8 cellular contexts compared by ENCODE assay signal in genomic region chr15:45587861-45588170, GRCh38. TPM values are rescaled to one million over a fixed set of nuclear protein-coding genes. Genes with fewer than 3 reads are reported as not detected.
DNase-seq lines count a peak whose midpoint lies in the region; ATAC-seq, FAIRE-seq and TF ChIP-seq lines count a peak whose summit lies in the region.

No MANE protein-coding gene starts in this region.

- POLR2A ChIA-PET in H1 (lab: Charles Lee; ENCODE audit: partially characterized antibody) = interaction anchor here (0.9 to 3.8 kb wide), 11 partner anchors 9 to 186 kb away, joined by 3 to 31 read pairs (median 6); a partner anchor contains a TSS

- peaks cover 16% of the 10 kb centered on the region for H3K36me3 ChIP-seq in BLaER1
- H3K36me3 ChIP-seq in H1 (ENCODE audit: control insufficient read depth in 2 of 4, insufficient read depth in 4 of 4, low read length in 3 of 4) = no peaks in the 10 kb centered on the region; a peak in 1 of 8 replicates
- H3K36me3 ChIP-seq in neural cell (ENCODE audit: insufficient read depth, low read length) = no peaks in the 10 kb centered on the region

- H3K56ac ChIP-seq in H1 (replicated peaks; ENCODE audit: insufficient read length, low read depth, low read length) = peak overlapping the region; percentile 37

- no peak for ATAC-seq in HG03025 (IDR thresholded peaks at IDR 0.05; ENCODE audit: low FRiP score, unreplicated experiment)
- ATAC-seq in HG03342 (IDR thresholded peaks at IDR 0.05; ENCODE audit: unreplicated experiment) = no peak

- no peak overlapping the region for H3K23ac ChIP-seq in H1 (ENCODE audit: insufficient read length)

- CTCF ChIA-PET in H1 (lab: Charles Lee; ENCODE audit: partially characterized antibody) = interaction anchor here (0.9 to 6.1 kb wide), 7 partner anchors 12 to 420 kb away, joined by 3 to 33 read pairs (median 3); a partner anchor contains a TSS

- no peak for TF ChIP-seq RAD21 in H1 (IDR thresholded peaks at IDR 0.05 in 1 of 2, conservative IDR thresholded peaks at IDR 0.05 in 1 of 2; ENCODE audit: low read depth in 2 of 2, low read length in 2 of 2)
- no peak for TF ChIP-seq RAD21 in neural cell (conservative IDR thresholded peaks at IDR 0.05)

- no peak overlapping the region for H2BK120ac ChIP-seq in H1 (replicated peaks; ENCODE audit: low read depth, low read length)

- H4K8ac ChIP-seq in H1 (ENCODE audit: extremely low read depth, insufficient read depth, low read length) = no peak overlapping the region

- H2BK20ac ChIP-seq in H1 (ENCODE audit: low read length) = no peak overlapping the region

- no peak overlapping the region for H2BK15ac ChIP-seq in H1 (ENCODE audit: low read length)

- peak overlapping the region; percentile 91 for H3K4me2 ChIP-seq in BLaER1
- peak overlapping the region; percentile 87 to 89 for H3K4me2 ChIP-seq in H1 (ENCODE audit: insufficient read depth in 1 of 2, low read depth in 2 of 2, low read length in 2 of 2)
- peak overlapping the region; percentile 97 for H3K4me2 ChIP-seq in neural cell (ENCODE audit: low read length)

- in situ Hi-C loops in GM13977 (cut with MboI; ENCODE audit: low pct_unique_long_range_greater_than_20kb, low sequenced_read_pairs, unreplicated experiment) = no loop called here

- 3% methylated on average over 4 of the region's 4 CpGs; no CpG with 5 or more reads in 1 of the 2 experiments for WGBS in H1 (ENCODE audit: extremely low coverage in 1 of 2, insufficient coverage in 1 of 2, insufficient read length in 1 of 2, insufficient replicate concordance in 2 of 2, low coverage in 1 of 2, low lambda C conversion rate in 2 of 2, missing lambda C conversion rate in 1 of 2), 2 experiments

- H3K79me2 ChIP-seq in H1 (ENCODE audit: control insufficient read depth in 1 of 2, insufficient read depth in 2 of 2, low read length in 2 of 2) (peaks cover 11 to 43% of the 10 kb centered on the region in 2 experiments; a peak in 3 of 4 replicates), neural cell (replicated peaks; ENCODE audit: insufficient read depth, low read length) (peaks cover 57% of the 10 kb centered on the region)

- FAIRE-seq in H1 (lab: Jason Lieb, UNC) = no peak

- H2AFZ ChIP-seq in H1 (ENCODE audit: low read length) = peak overlapping the region; percentile 11; the same call in 1 of the 2 replicates
- peak overlapping the region; percentile 81 for H2AFZ ChIP-seq in neural cell (ENCODE audit: low read depth, low read length)

- H3K79me1 ChIP-seq in H1 (ENCODE audit: low read depth, low read length) = peaks cover 3% of the 10 kb centered on the region; the same call in 1 of the 2 replicates

- H4K20me1 ChIP-seq in BLaER1 = peaks cover 14% of the 10 kb centered on the region
- no peaks in the 10 kb centered on the region for H4K20me1 ChIP-seq in H1 (replicated peaks in 1 of 2; ENCODE audit: control insufficient read depth in 1 of 2, insufficient read depth in 2 of 2, low read length in 2 of 2)
- no peaks in the 10 kb centered on the region for H4K20me1 ChIP-seq in neural cell (ENCODE audit: insufficient read depth)

- H3K9me3 ChIP-seq in BLaER1 = peaks cover 9% of the 10 kb centered on the region; the same call in 1 of the 2 replicates
- no peaks in the 10 kb centered on the region for H3K9me3 ChIP-seq in H1 (ENCODE audit: insufficient read depth in 2 of 2, low read depth in 1 of 2, low read length in 1 of 2)
- H3K9me3 ChIP-seq in neural cell (ENCODE audit: low read length) = no peaks in the 10 kb centered on the region

- no peaks in the 10 kb centered on the region for H3K9me2 ChIP-seq in neural cell (ENCODE audit: insufficient read depth, low read length)

- H3K18ac ChIP-seq in H1 (ENCODE audit: extremely low read depth, low read length) = no peak overlapping the region

- H3K27ac ChIP-seq in BLaER1 (peak overlapping the region; percentile 96), H1 (ENCODE audit: low read depth, low read length) (peak overlapping the region; percentile 98; the same call in 1 of the 2 replicates), neural cell (ENCODE audit: low read length) (peak overlapping the region; percentile 96)

- H4K91ac ChIP-seq in H1 (replicated peaks; ENCODE audit: insufficient read length, low read length) = no peak overlapping the region

- H3K27me3 ChIP-seq in BLaER1 (no peaks in the 10 kb centered on the region), H1 (replicated peaks in 1 of 4; ENCODE audit: control insufficient read depth in 3 of 4, extremely low read depth in 1 of 4, insufficient read depth in 3 of 4, low read length in 3 of 4) (no peaks in the 10 kb centered on the region), neural cell (ENCODE audit: insufficient read depth, low read depth, low read length) (no peaks in the 10 kb centered on the region)

- no peaks in the 10 kb centered on the region for H3F3A ChIP-seq in neural cell (ENCODE audit: insufficient read depth, low read length, poor library complexity, severe bottlenecking)

- TF ChIP-seq CTCF in NB4 (IDR thresholded peaks at IDR 0.05; ENCODE audit: low read depth, low read length) = no peak
- TF ChIP-seq CTCF in H1 (IDR thresholded peaks at IDR 0.05; ENCODE audit: control extremely low read depth in 1 of 3, insufficient read depth in 1 of 3, low read depth in 1 of 3, low read length in 3 of 3) = no peak
- TF ChIP-seq CTCF in neural cell (IDR thresholded peaks at IDR 0.05; ENCODE audit: poor library complexity, severe bottlenecking) = no peak
- no peak for TF ChIP-seq CTCF in GM13977 (IDR thresholded peaks at IDR 0.05; ENCODE audit: extremely low read depth, insufficient read depth, missing control alignments)

- no peak overlapping the region for H3K14ac ChIP-seq in H1 (ENCODE audit: insufficient read length)

- no peak overlapping the region for H4K5ac ChIP-seq in H1 (ENCODE audit: insufficient read length, low read depth, low read length)

- no peak for TF ChIP-seq POLR2A in NB4 (IDR thresholded peaks at IDR 0.05; ENCODE audit: extremely low read depth, insufficient read length)
- no peak for TF ChIP-seq POLR2A in H1 (IDR thresholded peaks at IDR 0.05; ENCODE audit: control extremely low read depth in 1 of 2, low read depth in 2 of 2, low read length in 2 of 2)

- H3K23me2 ChIP-seq in H1 (ENCODE audit: low read depth, low read length) = peaks cover 7% of the 10 kb centered on the region; the same call in 1 of the 2 replicates

- H3K4me1 ChIP-seq in BLaER1 = peaks cover 44% of the 10 kb centered on the region
- H3K4me1 ChIP-seq in H1 (replicated peaks in 1 of 4; ENCODE audit: control insufficient read depth in 3 of 4, insufficient read depth in 4 of 4, low read length in 3 of 4) = peaks cover 3 to 12% (median 7%) of the 10 kb centered on the region in 4 experiments; a peak in 4 of 7 replicates

- H3K4me3 ChIP-seq in BLaER1 (peak overlapping the region; percentile 84), NB4 (ENCODE audit: low read depth, low read length) (peak overlapping the region; percentile 92), H1 (ENCODE audit: extremely low read depth in 1 of 4, insufficient read depth in 2 of 4, low read depth in 3 of 4, low read length in 4 of 4) (peak overlapping the region; percentile 79 to 87 (median 83)), neural cell (ENCODE audit: low read length) (peak overlapping the region; percentile 86)

- DNase-seq in NB4 (ENCODE audit: low read depth) (no peak), H1 (ENCODE audit: low read depth in 1 of 2, low spot score in 2 of 2) (no peak), GM13977 (ENCODE audit: low spot score) (no peak), islet precursor cell (no peak)

- peak overlapping the region; percentile 3; the same call in 1 of the 2 replicates for H2BK12ac ChIP-seq in H1 (ENCODE audit: low read depth, low read length)

- no peak overlapping the region for H2AK5ac ChIP-seq in H1 (ENCODE audit: low read depth, low read length)

- TF ChIP-seq EP300 in H1 (IDR thresholded peaks at IDR 0.05; ENCODE audit: borderline replicate concordance in 1 of 2, low read depth in 2 of 2, low read length in 2 of 2) (no peak), neural cell (conservative IDR thresholded peaks at IDR 0.05; ENCODE audit: poor library complexity, severe bottlenecking) (no peak)

- H3K9ac ChIP-seq in BLaER1 (peak overlapping the region; percentile 92), H1 (replicated peaks in 1 of 4; ENCODE audit: extremely low read depth in 1 of 4, low read depth in 3 of 4, low read length in 3 of 4) (peak overlapping the region; percentile 81 to 98 (median 96)), neural cell (ENCODE audit: low read length) (peak overlapping the region; percentile 99)

- peak overlapping the region; percentile 39 for H3K4ac ChIP-seq in H1 (replicated peaks; ENCODE audit: insufficient read length, low read depth, low read length)

- no peak overlapping the region for H2BK5ac ChIP-seq in H1 (ENCODE audit: low read depth, low read length)

TF ChIP-seq in H1, 55 proteins besides CTCF, POLR2A, EP300 and RAD21:
- TF ChIP-seq TBP (IDR thresholded peaks at IDR 0.05; ENCODE audit: low read depth, low read length) (no peak), SAP30 (IDR thresholded peaks at IDR 0.05; ENCODE audit: insufficient read depth, insufficient replicate concordance, low read length) (peak; percentile 58)

TF ChIP-seq in neural cell, 6 proteins besides CTCF, POLR2A, EP300 and RAD21:
- no peak for TF ChIP-seq SMC3 (conservative IDR thresholded peaks at IDR 0.05; ENCODE audit: poor library complexity)
- TF ChIP-seq MXI1 (conservative IDR thresholded peaks at IDR 0.05; ENCODE audit: poor library complexity, severe bottlenecking) = no peak
TF ChIP-seq in neural cell: peak in this region for 0.

RNA-seq across cellular contexts. Expression of gene BLOC1S6, which starts 0.6 kb away (rescaled TPM):
- total RNA-seq in H1 (2021; fragmentation: NEBNext Ultra II Directional; extraction: Animal tissue kit (Norgen Biotek cat#: 25700)) = 28.7 and 28.8 TPM in 2 replicates
- polyA plus RNA-seq in H1 (2011; rRNA removed) = 3.7 and 4.5 TPM in 2 replicates
- polyA plus RNA-seq in H1 (2011; cell fraction: cytosol; rRNA removed) = 8.2 TPM
- 5.1 TPM for polyA plus RNA-seq in H1 (2011; cell fraction: nucleus; rRNA removed)
- polyA plus RNA-seq in H1 (2012, experiment 1 of 2) = 16.5 to 28.6 TPM (median 20.0 TPM) in 4 replicates
- 1.4 TPM for polyA plus RNA-seq in H1 (2012, experiment 2 of 2)
- 22.2 TPM for polyA plus RNA-seq in H1 (2013, experiment 1 of 2)
- polyA plus RNA-seq in H1 (2013, experiment 2 of 2) = 20.5 TPM
- polyA minus RNA-seq in H1 (2011; rRNA and poly(A)+ RNA removed) = 4.1 and 5.7 TPM in 2 replicates
- 14.5 TPM for polyA minus RNA-seq in H1 (2011; cell fraction: cytosol; rRNA and poly(A)+ RNA removed)
- 19.4 TPM for polyA minus RNA-seq in H1 (2011; cell fraction: nucleus; rRNA and poly(A)+ RNA removed)
- polyA plus RNA-seq in neural cell = 179 and 184 TPM in 2 replicates
- polyA minus RNA-seq in neural cell = 170 and 184 TPM in 2 replicates

RNA-seq across cellular contexts. Expression of gene SQOR, which starts 47.0 kb away (rescaled TPM):
- total RNA-seq in H1 (2021; fragmentation: NEBNext Ultra II Directional; extraction: Animal tissue kit (Norgen Biotek cat#: 25700)) = 0.22 and 0.25 TPM in 2 replicates
- polyA plus RNA-seq in H1 (2011; rRNA removed) = 0.20 and 0.24 TPM in 2 replicates
- 0.17 TPM for polyA plus RNA-seq in H1 (2011; cell fraction: cytosol; rRNA removed)
- polyA plus RNA-seq in H1 (2011; cell fraction: nucleus; rRNA removed) = 0.10 TPM
- 0.27 to 0.47 TPM (median 0.31 TPM) in 3 of 4 replicates, not detected in the other for polyA plus RNA-seq in H1 (2012, experiment 1 of 2)
- polyA plus RNA-seq in H1 (2012, experiment 2 of 2) = not detected
- 0.18 TPM for polyA plus RNA-seq in H1 (2013, experiment 1 of 2)
- 0.24 TPM for polyA plus RNA-seq in H1 (2013, experiment 2 of 2)
- polyA minus RNA-seq in H1 (2011; rRNA and poly(A)+ RNA removed) = 0.15 TPM in 1 of 2 replicates, not detected in the other
- polyA minus RNA-seq in H1 (2011; cell fraction: cytosol; rRNA and poly(A)+ RNA removed) = not detected
- 1.5 TPM for polyA minus RNA-seq in H1 (2011; cell fraction: nucleus; rRNA and poly(A)+ RNA removed)
- not detected in 2 replicates for polyA plus RNA-seq in neural cell
- polyA minus RNA-seq in neural cell = not detected in 2 replicates
